16 cellular contexts compared by ENCODE assay signal in the genomic region with DNA sequence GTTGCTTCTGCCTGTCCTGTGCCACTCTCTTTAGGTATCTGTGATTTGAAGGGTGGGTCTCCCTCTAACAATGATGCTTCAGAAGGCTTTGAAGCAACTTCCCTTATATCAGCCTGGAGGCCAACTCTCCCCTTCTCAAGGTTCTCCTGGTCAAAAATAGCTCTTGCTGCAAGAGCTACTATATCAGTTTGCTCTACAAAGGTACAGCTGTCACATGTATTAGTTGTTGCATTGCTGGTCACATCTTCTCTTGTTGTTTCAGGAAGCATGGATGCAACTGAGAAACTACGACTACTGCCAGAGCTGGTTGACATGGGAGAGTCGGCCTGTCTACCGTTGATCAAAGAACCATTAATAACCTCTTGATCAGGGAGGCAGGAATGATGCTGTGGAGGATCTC. TPM values are rescaled to one million over a fixed set of nuclear protein-coding genes. Genes with fewer than 3 reads are reported as not detected.
DNase-seq lines count a peak whose midpoint lies in the region; ATAC-seq and TF ChIP-seq lines count a peak whose summit lies in the region.
"Had no signal": no experiment of that assay in that cellular context is flagged by ENCODE, and none has a peak within 500 bp of the region (broad histone marks: within the 10 kb centered on the region; RNA-seq: fewer than 3 reads in every experiment).

No MANE protein-coding gene starts in this region.

- DNase-seq in activated B cell treated with CpG ODN at 0.5 μM for 24 hours (no peak), naive B cell (no peak), WERI-Rb-1 (no peak), cardiac septum (ENCODE audit: low spot score) (no peak)
- no peak for DNase-seq in activated effector memory CD4-positive, alpha-beta T cell treated with anti-CD3 and anti-CD28 coated beads, Interleukin-2, amount 50 U/mL, for 16 hours
- DNase-seq: AML-193; CD4-positive, alpha-beta memory T cell; GOT3; H7 had no signal

- no peak for TF ChIP-seq CTCF in OCI-LY1 (IDR thresholded peaks at IDR 0.05; ENCODE audit: low read length)
- no peak for TF ChIP-seq CTCF in activated B cell treated with CpG ODN at 0.5 μM for 24 hours (IDR thresholded peaks at IDR 0.05)
- no peak for TF ChIP-seq CTCF in WERI-Rb-1 (IDR thresholded peaks at IDR 0.05; ENCODE audit: low read depth, low read length)

- H3K4me3 ChIP-seq in OCI-LY1 (ENCODE audit: low read depth, low read length, poor library complexity, severe bottlenecking) (no peak overlapping the region), WERI-Rb-1 (ENCODE audit: low read depth, low read length) (no peak overlapping the region)
- H3K4me3 ChIP-seq: A549, BLaER1, K562 had no signal

- H3K9me3 Mint-ChIP-seq in activated B cell treated with CpG ODN at 0.5 μM for 24 hours (peaks cover 5% of the 10 kb centered on the region), naive B cell (peaks cover 5 to 36% (median 15%) of the 10 kb centered on the region in 7 donors)
- peaks cover 8% of the 10 kb centered on the region for H3K9me3 Mint-ChIP-seq in stimulated activated memory B cell treated with anti-CD40 and anti-IgM and Interleukin-4, amounts not matched to agents 10 μg/mL and 1 μg/mL and 100 μg/mL, for 72 hours

- H3K27ac Mint-ChIP-seq in activated B cell treated with CpG ODN at 0.5 μM for 24 hours (peak overlapping the region; percentile 94), naive B cell (peak overlapping the region; percentile 61 to 99 (median 92))
- peak overlapping the region; percentile 87 for H3K27ac Mint-ChIP-seq in stimulated activated memory B cell treated with anti-CD40 and anti-IgM and Interleukin-4, amounts not matched to agents 10 μg/mL and 1 μg/mL and 100 μg/mL, for 72 hours

- POLR2A ChIA-PET in activated B cell treated with CpG ODN at 0.5 μM for 24 hours (lab: Charles Lee): interaction anchor here (0.9 kb wide), 1 partner anchor 38 kb away, joined by 3 read pairs; the partner anchor contains the start of gene USF3

- intact Hi-C loops in activated B cell treated with CpG ODN at 0.5 μM for 24 hours (cut with micrococcal nuclease): loop anchor here (2.0 kb wide), 2 partner anchors 17 to 39 kb away; partner anchors contain the start of gene USF3
- intact Hi-C loops in cardiac septum (cut with DNase I): no loop called here

- H3K4me3 Mint-ChIP-seq in activated B cell treated with CpG ODN at 0.5 μM for 24 hours (no peak overlapping the region), naive B cell (peak overlapping the region in 6 of 8 donors; percentile 12 to 81 (median 76))
- no peak overlapping the region for H3K4me3 Mint-ChIP-seq in stimulated activated memory B cell treated with anti-CD40 and anti-IgM and Interleukin-4, amounts not matched to agents 10 μg/mL and 1 μg/mL and 100 μg/mL, for 72 hours
- H3K4me3 Mint-ChIP-seq: CD14-positive monocyte; CD4-positive, alpha-beta memory T cell had no signal

- no peaks in the 10 kb centered on the region for H3K27me3 Mint-ChIP-seq in activated B cell treated with CpG ODN at 0.5 μM for 24 hours
- no peaks in the 10 kb centered on the region for H3K27me3 Mint-ChIP-seq in naive B cell
- no peaks in the 10 kb centered on the region for H3K27me3 Mint-ChIP-seq in stimulated activated memory B cell treated with anti-CD40 and anti-IgM and Interleukin-4, amounts not matched to agents 10 μg/mL and 1 μg/mL and 100 μg/mL, for 72 hours
- H3K27me3 Mint-ChIP-seq: CD4-positive, alpha-beta memory T cell had no signal

- no peak overlapping the region for H2AFZ ChIP-seq in OCI-LY1 (ENCODE audit: low read length)

- peaks cover 37% of the 10 kb centered on the region for H3K4me1 ChIP-seq in OCI-LY1 (ENCODE audit: insufficient read depth, low read length, severe bottlenecking)
- H3K4me1 ChIP-seq: A549 had no signal

- peaks cover 72% of the 10 kb centered on the region for H3K36me3 Mint-ChIP-seq in activated B cell treated with CpG ODN at 0.5 μM for 24 hours (ENCODE audit: low read depth)
- peaks cover 46 to 54% of the 10 kb centered on the region in 2 donors for H3K36me3 Mint-ChIP-seq in naive B cell
- H3K36me3 Mint-ChIP-seq in stimulated activated memory B cell treated with anti-CD40 and anti-IgM and Interleukin-4, amounts not matched to agents 10 μg/mL and 1 μg/mL and 100 μg/mL, for 72 hours: peaks cover 68% of the 10 kb centered on the region

- H3K4me1 Mint-ChIP-seq in activated B cell treated with CpG ODN at 0.5 μM for 24 hours: peaks cover 88% of the 10 kb centered on the region
- H3K4me1 Mint-ChIP-seq in naive B cell: peaks cover 78 to 91% (median 82%) of the 10 kb centered on the region in 3 donors
- peaks cover 64% of the 10 kb centered on the region for H3K4me1 Mint-ChIP-seq in stimulated activated memory B cell treated with anti-CD40 and anti-IgM and Interleukin-4, amounts not matched to agents 10 μg/mL and 1 μg/mL and 100 μg/mL, for 72 hours
- H3K4me1 Mint-ChIP-seq: CD14-positive monocyte had no signal

- no peaks in the 10 kb centered on the region for H3K9me3 ChIP-seq in OCI-LY1 (ENCODE audit: low read length)
- H3K9me3 ChIP-seq in WERI-Rb-1 (ENCODE audit: severe bottlenecking): no peaks in the 10 kb centered on the region
- H3K9me3 ChIP-seq: A549, BLaER1 had no signal

- no peak overlapping the region; the same call in 1 of the 2 replicates for H3K9ac ChIP-seq in OCI-LY1 (ENCODE audit: low read length)
- H3K9ac ChIP-seq: BLaER1 had no signal

- peak overlapping the region; percentile 90 for H3K27ac ChIP-seq in OCI-LY1 (ENCODE audit: low read depth, low read length, poor library complexity, severe bottlenecking)
- no peak overlapping the region for H3K27ac ChIP-seq in WERI-Rb-1
- H3K27ac ChIP-seq: A549, BLaER1 had no signal

- H4K20me1 ChIP-seq in OCI-LY1 (ENCODE audit: insufficient read depth, low read length): no peaks in the 10 kb centered on the region
- H4K20me1 ChIP-seq: BLaER1 had no signal

- no peak for ATAC-seq in activated B cell treated with CpG ODN at 0.5 μM for 24 hours (ENCODE audit: low read depth)
- no peak for ATAC-seq in naive B cell (ENCODE audit: low read depth in 2 of 2)
- no peak for ATAC-seq in stimulated activated memory B cell treated with anti-CD40 and anti-IgM and Interleukin-4, amounts not matched to agents 10 μg/mL and 1 μg/mL and 100 μg/mL, for 72 hours
- no peak for ATAC-seq in HG03442 (IDR thresholded peaks at IDR 0.05; ENCODE audit: unreplicated experiment)
- ATAC-seq: A549, K562 had no signal

- H3K4me2 ChIP-seq in OCI-LY1 (ENCODE audit: low read length): no peak overlapping the region
- H3K4me2 ChIP-seq: A549, BLaER1 had no signal

- H3K36me3 ChIP-seq in OCI-LY1 (ENCODE audit: insufficient read depth, low read length): 0 out of 2 replicates have a peak, but pooled peaks cover 6% of the 10 kb centered on the region
- H3K36me3 ChIP-seq in WERI-Rb-1: peaks cover 7% of the 10 kb centered on the region; the same call in 1 of the 2 replicates

- H3K27me3 ChIP-seq in OCI-LY1 (ENCODE audit: insufficient read depth, low read length): no peaks in the 10 kb centered on the region
- no peaks in the 10 kb centered on the region for H3K27me3 ChIP-seq in WERI-Rb-1 (ENCODE audit: insufficient read depth, low read depth, severe bottlenecking)
- H3K27me3 ChIP-seq: BLaER1 had no signal

- H3K9me2 ChIP-seq in OCI-LY1 (ENCODE audit: low read depth, low read length): no peaks in the 10 kb centered on the region

- CTCF ChIA-PET in activated B cell treated with CpG ODN at 0.5 μM for 24 hours (lab: Charles Lee): no interaction called here

- H3F3A ChIP-seq in OCI-LY1 (ENCODE audit: insufficient read depth, low read length): no peaks in the 10 kb centered on the region

- H3K79me2 ChIP-seq in OCI-LY1 (ENCODE audit: insufficient read depth, low read length): no peaks in the 10 kb centered on the region

RNA-seq across cellular contexts. Expression of gene USF3, which starts 38.3 kb away (rescaled TPM):
- total RNA-seq in activated B cell treated with CpG ODN at 0.5 μM for 24 hours: 25.3 and 25.9 TPM in 2 replicates
- 10 to 100 TPM in 5 of 6 donors, 1 to 10 TPM in 1; 9.3 to 19.3 (median 12.7) TPM for polyA plus RNA-seq in naive B cell (ENCODE audit: low read depth in 6 of 6)
- total RNA-seq in cardiac septum: 16.3 TPM

Comparison
In these comparisons a context has a peak if more than half of its experiments do, and no peak if none do; other contexts are left out.
1. H3K4me3 Mint-ChIP-seq: peak in naive B cell (6 of 8); none in activated B cell treated with CpG ODN at 0.5 μM for 24 hours (single experiment) and stimulated activated memory B cell treated with anti-CD40 and anti-IgM and Interleukin-4, amounts not matched to agents 10 μg/mL and 1 μg/mL and 100 μg/mL, for 72 hours (single experiment).
2. Peak in every context shown above with its lines, with median percentiles within 50 percentile points of each other: H3K27ac Mint-ChIP-seq.